Comparison of ENCODE assay signal across 24 cellular contexts in the genomic region with DNA sequence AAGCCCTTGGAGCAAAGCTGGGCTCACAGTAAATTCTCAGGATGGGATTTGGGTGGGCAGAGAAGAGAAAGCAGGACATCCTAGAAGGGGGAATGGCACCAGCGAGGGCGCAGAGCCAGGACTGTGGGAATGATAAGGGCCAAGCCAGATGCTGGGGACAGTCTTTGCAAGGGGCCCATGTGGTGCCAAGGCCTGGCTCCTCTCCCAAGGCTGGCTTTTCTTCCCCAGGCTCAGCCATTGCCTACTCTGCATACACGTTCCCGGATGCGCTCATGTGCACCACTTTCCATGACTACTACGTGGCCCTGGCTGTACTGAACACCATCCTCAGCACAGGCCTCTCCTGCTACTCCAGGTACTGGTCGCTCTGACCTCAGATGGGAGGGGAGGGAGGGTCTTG.
"Had no signal": no experiment of that assay in that cellular context is flagged by ENCODE, and none has a peak within 500 bp of the region (broad histone marks: within the 10 kb centered on the region; RNA-seq: fewer than 3 reads in every experiment).

No MANE protein-coding gene starts in this region.

- H3K27me3 Mint-ChIP-seq: activated naive CD8-positive, alpha-beta T cell treated with anti-CD3 and anti-CD28 coated beads for 36 hours had no signal

- H3K27ac ChIP-seq: breast epithelium, KMS-11, Peyer's patch had no signal

- H3K9me3 ChIP-seq: breast epithelium, Peyer's patch had no signal

- H3K27me3 ChIP-seq: breast epithelium, Peyer's patch had no signal

- H3K27ac Mint-ChIP-seq: activated CD8-positive, alpha-beta T cell treated with anti-CD3 and anti-CD28 coated beads for 36 hours; activated naive CD4-positive, alpha-beta T cell treated with anti-CD3 and anti-CD28 coated beads, Interleukin-2, amount 10 ng/mL, durations not matched to agents 7 days and 5 days; activated naive CD8-positive, alpha-beta T cell treated with anti-CD3 and anti-CD28 coated beads for 36 hours; activated T-helper 17 cell treated with anti-CD3 and anti-CD28 coated beads, Interleukin-2, amount 50 U/mL, for 72 hours; T-helper 1 cell treated with Interleukin-12 subunit alpha and Interleukin-12 subunit beta and Interleukin-4 antibody, amounts not matched to agents 30 μg/mL and 1 μg/mL, for 36 hours had no signal

- H3K4me3 Mint-ChIP-seq: activated CD8-positive, alpha-beta T cell treated with anti-CD3 and anti-CD28 coated beads for 36 hours; activated naive CD4-positive, alpha-beta T cell treated with anti-CD3 and anti-CD28 coated beads, Interleukin-2, amount 10 ng/mL, durations not matched to agents 7 days and 5 days; activated naive CD8-positive, alpha-beta T cell treated with anti-CD3 and anti-CD28 coated beads for 36 hours; activated T-helper 17 cell treated with anti-CD3 and anti-CD28 coated beads, Interleukin-2, amount 50 U/mL, for 72 hours; T-helper 1 cell treated with Interleukin-12 subunit alpha and Interleukin-12 subunit beta and Interleukin-4 antibody, amounts not matched to agents 30 μg/mL and 1 μg/mL, for 36 hours had no signal

- H3K4me3 ChIP-seq: breast epithelium, Peyer's patch had no signal

- DNase-seq: activated CD4-positive, alpha-beta T cell treated with anti-CD3 and anti-CD28 coated beads for 4 hours; activated CD8-positive, alpha-beta T cell treated with anti-CD3 and anti-CD28 coated beads for 36 hours; activated gamma-delta T cell treated with Interleukin-2 at 50 U/mL for 16 hours; activated naive CD4-positive, alpha-beta T cell treated with anti-CD3 and anti-CD28 coated beads, Interleukin-2, amount 10 ng/mL, durations not matched to agents 7 days and 5 days; activated naive CD8-positive, alpha-beta T cell treated with anti-CD3 and anti-CD28 coated beads for 36 hours; activated T-cell treated with anti-CD3 and anti-CD28 coated beads for 4 hours; activated T-cell treated with anti-CD3 and anti-CD28 coated beads, Interleukin-2, amount 50 U/mL, for 48 hours; anterior cingulate cortex; central memory CD4-positive, alpha-beta T cell; NCI-H1105 treated with DMSO at 0.1 percent for 48 hours; NCI-H1436 treated with DMSO at 0.1 percent for 48 hours; NCI-H187; NCI-H2081; NCI-H510A treated with DMSO at 0.1 percent for 48 hours; NCI-H69; NK-92 treated with Interleukin-12 subunit alpha and Interleukin-12 subunit beta, amount 100 ng/mL, for 24 hours; OCI-M1; Peyer's patch; SHP77 treated with DMSO at 0.1 percent for 48 hours had no signal

- H3K9me3 Mint-ChIP-seq: activated CD8-positive, alpha-beta T cell treated with anti-CD3 and anti-CD28 coated beads for 36 hours; activated naive CD4-positive, alpha-beta T cell treated with anti-CD3 and anti-CD28 coated beads, Interleukin-2, amount 10 ng/mL, durations not matched to agents 7 days and 5 days; activated naive CD8-positive, alpha-beta T cell treated with anti-CD3 and anti-CD28 coated beads for 36 hours; activated T-helper 17 cell treated with anti-CD3 and anti-CD28 coated beads, Interleukin-2, amount 50 U/mL, for 72 hours; T-helper 1 cell treated with Interleukin-12 subunit alpha and Interleukin-12 subunit beta and Interleukin-4 antibody, amounts not matched to agents 30 μg/mL and 1 μg/mL, for 36 hours had no signal

- H3K36me3 ChIP-seq: breast epithelium, Peyer's patch had no signal

- ATAC-seq: activated CD4-positive, CD25-positive, alpha-beta regulatory T cell treated with anti-CD3 and anti-CD28 coated beads, Interleukin-2, amount 50 U/mL, for 24 hours; activated CD8-positive, alpha-beta T cell treated with anti-CD3 and anti-CD28 coated beads for 36 hours; activated T-helper 17 cell treated with anti-CD3 and anti-CD28 coated beads, Interleukin-2, amount 50 U/mL, for 72 hours had no signal

- H3K36me3 Mint-ChIP-seq: activated naive CD4-positive, alpha-beta T cell treated with anti-CD3 and anti-CD28 coated beads, Interleukin-2, amount 10 ng/mL, durations not matched to agents 7 days and 5 days; activated naive CD8-positive, alpha-beta T cell treated with anti-CD3 and anti-CD28 coated beads for 36 hours had no signal
